8 cellular contexts compared by ENCODE assay signal in genomic region chr7:78226059-78226658, GRCh38.
DNase-seq lines count a peak whose midpoint lies in the region; ATAC-seq, FAIRE-seq and TF ChIP-seq lines count a peak whose summit lies in the region.

No MANE protein-coding gene starts in this region.

- no peak overlapping the region for H3K27ac ChIP-seq in uterus

- ATAC-seq in mucosa of descending colon (peak; percentile 57), HG03378 (IDR thresholded peaks at IDR 0.05; ENCODE audit: unreplicated experiment) (no peak)

- H3K4me3 ChIP-seq in bronchial epithelial cell (ENCODE audit: low read depth, low read length) (no peak overlapping the region), mucosa of descending colon (no peak overlapping the region), uterus (no peak overlapping the region)

- CTCF ChIA-PET in GM10248 (lab: Yijun Ruan, JAX) = interaction anchor here (1.3 kb wide), 1 partner anchor 11 kb away, joined by 3 read pairs; no protein-coding TSS in a partner anchor

- H3K9me3 ChIP-seq in mucosa of descending colon (no peaks in the 10 kb centered on the region), uterus (no peaks in the 10 kb centered on the region)

- H3K27me3 ChIP-seq in bronchial epithelial cell (ENCODE audit: control insufficient read depth, insufficient read depth, low read length) (no peaks in the 10 kb centered on the region), uterus (no peaks in the 10 kb centered on the region)

- H3K36me3 ChIP-seq in bronchial epithelial cell (ENCODE audit: control insufficient read depth, insufficient read depth, low read length) (no peaks in the 10 kb centered on the region), mucosa of descending colon (ENCODE audit: low read depth) (no peaks in the 10 kb centered on the region), uterus (no peaks in the 10 kb centered on the region)

- TF ChIP-seq CTCF in GM10248 (IDR thresholded peaks at IDR 0.05; ENCODE audit: control extremely low read depth, extremely low read depth, low read depth, missing control alignments) (peak; percentile 15), bronchial epithelial cell (IDR thresholded peaks at IDR 0.05; ENCODE audit: insufficient read depth, low read length, severe bottlenecking) (peak; percentile 40), mucosa of descending colon (IDR thresholded peaks at IDR 0.05) (no peak), uterus (IDR thresholded peaks at IDR 0.05) (no peak)

- DNase-seq in 8988T = peak; percentile 8
- DNase-seq in GM10248 (ENCODE audit: extremely low spot score) = no peak
- peak; percentile 30 for DNase-seq in NCI-H460 (ENCODE audit: extremely low read depth, low read depth)
- peak; percentile 20 for DNase-seq in bronchial epithelial cell (ENCODE audit: low read depth)
- peak in 2 of 3 donors; percentile 68 to 79 for DNase-seq in mucosa of descending colon
- DNase-seq in HPDE6-E6E7 (ENCODE audit: extremely low spot score) = no peak
- DNase-seq in uterus = no peak

- POLR2A ChIA-PET in GM10248 (lab: Yijun Ruan, JAX) = no interaction called here

- peaks cover 8% of the 10 kb centered on the region for H3K4me1 ChIP-seq in mucosa of descending colon (ENCODE audit: low read depth)
- no peaks in the 10 kb centered on the region for H3K4me1 ChIP-seq in uterus

- TF ChIP-seq POLR2A in uterus (IDR thresholded peaks at IDR 0.05) = no peak

- no peak for FAIRE-seq in bronchial epithelial cell (lab: Jason Lieb, UNC)

- intact Hi-C loops in mucosa of descending colon (cut with DNase I, micrococcal nuclease) = no loop called here
- intact Hi-C loops in uterus (cut with DNase I; ENCODE audit: low total_unique reads) = no loop called here

Comparison
In these comparisons a context has a peak if more than half of its experiments do, and no peak if none do; other contexts are left out.
1. DNase-seq: peak in 8988T (single experiment), NCI-H460 (single experiment), bronchial epithelial cell (single experiment) and mucosa of descending colon (2 of 3); none in GM10248 (single experiment), HPDE6-E6E7 (single experiment) and uterus (0 of 2).
2. CTCF ChIP-seq: peak in GM10248 (single experiment) and bronchial epithelial cell (single experiment); none in mucosa of descending colon (single experiment) and uterus (0 of 4).